ENCODE assay signal across 8 cellular contexts in genomic region chr1:177170756-177171535, GRCh38. TPM values are rescaled to one million over a fixed set of nuclear protein-coding genes. Genes with fewer than 3 reads are reported as not detected.
DNase-seq lines count a peak whose midpoint lies in the region; ATAC-seq and TF ChIP-seq lines count a peak whose summit lies in the region.

BRINP2 (plus strand) TSS chr1:177170958; CDS start chr1:177229877, 58,919 bp downstream.

- H3K4me1 ChIP-seq in BLaER1 treated with 17β-estradiol and CSF1 and Interleukin-3, amounts not matched to agents 10 nM and 100 nM = peaks cover 0 to 43% (median 5%) of the 10 kb centered on the region in 10 experiments; a peak in 11 of 20 replicates
- 0 out of 2 replicates have a peak, but pooled peaks cover 3% of the 10 kb centered on the region for H3K4me1 ChIP-seq in GM23248 (ENCODE audit: insufficient read depth)
- H3K4me1 ChIP-seq in lung (ENCODE audit: control insufficient read depth in 2 of 2, insufficient read depth in 2 of 2, low read length in 2 of 2) = peaks cover 0 to 5% of the 10 kb centered on the region in 2 donors
- no peaks in the 10 kb centered on the region for H3K4me1 ChIP-seq in CD8-positive, alpha-beta memory T cell (ENCODE audit: insufficient read depth, low read length)

- H3K9me3 ChIP-seq in BLaER1 treated with 17β-estradiol and CSF1 and Interleukin-3, amounts not matched to agents 10 nM and 100 nM (replicated peaks in 1 of 11) = peaks cover 0 to 8% (median 0%) of the 10 kb centered on the region in 11 experiments; a peak in 1 of 22 replicates
- no peaks in the 10 kb centered on the region for H3K9me3 ChIP-seq in GM23248 (ENCODE audit: low read depth)
- peaks cover 0 to 3% of the 10 kb centered on the region in 2 donors for H3K9me3 ChIP-seq in lung (ENCODE audit: control insufficient read depth in 2 of 2, insufficient read depth in 1 of 2, low read length in 1 of 2)
- H3K9me3 ChIP-seq in CD8-positive, alpha-beta memory T cell (ENCODE audit: low read length) = no peaks in the 10 kb centered on the region

- peak; percentile 58 for DNase-seq in GM23248
- DNase-seq in NCI-H2171 (lab: John Stamatoyannopoulos, UW) = peak; percentile 26
- peak; percentile 53 for DNase-seq in lung (ENCODE audit: low spot score)
- DNase-seq in ureter (ENCODE audit: low spot score) = peak; percentile 45
- DNase-seq in CD8-positive, alpha-beta memory T cell = no peak
- DNase-seq in GM10266 (ENCODE audit: extremely low spot score) = no peak

- peaks cover 0 to 13% of the 10 kb centered on the region in 2 donors for H3K27me3 Mint-ChIP-seq in CD8-positive, alpha-beta memory T cell

- H3K9ac ChIP-seq in BLaER1 treated with 17β-estradiol and CSF1 and Interleukin-3, amounts not matched to agents 10 nM and 100 nM = no peak within 1 kb of the TSS; a peak in 1 of 22 replicates
- H3K9ac ChIP-seq in GM23248 = no peak within 1 kb of the TSS

- H3K4me2 ChIP-seq in BLaER1 treated with 17β-estradiol and CSF1 and Interleukin-3, amounts not matched to agents 10 nM and 100 nM = peak within 1 kb of the TSS; percentile 64 to 81 (median 72)
- H3K4me2 ChIP-seq in GM23248 (ENCODE audit: unreplicated experiment) = peak within 1 kb of the TSS; percentile 62

- H3K27ac Mint-ChIP-seq in CD8-positive, alpha-beta memory T cell = no peak within 1 kb of the TSS

- WGBS in GM23248 (ENCODE audit: low coverage in 1 of 2, low lambda C conversion rate in 2 of 2, missing lambda C conversion rate in 2 of 2), 2 experiments = 3% methylated on average over 48 to 49 of the region's 49 CpGs
- 3 to 4% methylated on average over 43 to 49 of the region's 49 CpGs for WGBS in lung, 2 donors

- H3K79me2 ChIP-seq in GM23248 (ENCODE audit: insufficient read depth) = no peaks in the 10 kb centered on the region

- H3K36me3 Mint-ChIP-seq in CD8-positive, alpha-beta memory T cell = no peaks in the 10 kb centered on the region

- peak within 1 kb of the TSS; percentile 34; the same call in 1 of the 2 replicates for H2AFZ ChIP-seq in GM23248

- H4K20me1 ChIP-seq in BLaER1 treated with 17β-estradiol and CSF1 and Interleukin-3, amounts not matched to agents 10 nM and 100 nM = 0 out of 22 replicates have a peak, but pooled peaks cover 0 to 6% (median 0%) of the 10 kb centered on the region in 11 experiments
- H4K20me1 ChIP-seq in GM23248 (ENCODE audit: insufficient read depth) = no peaks in the 10 kb centered on the region

- peaks cover 45 to 74% (median 58%) of the 10 kb centered on the region in 11 experiments for H3K27me3 ChIP-seq in BLaER1 treated with 17β-estradiol and CSF1 and Interleukin-3, amounts not matched to agents 10 nM and 100 nM
- H3K27me3 ChIP-seq in GM23248 (replicated peaks; ENCODE audit: insufficient read depth) (peaks cover 78% of the 10 kb centered on the region), lung (ENCODE audit: control insufficient read depth, insufficient read depth) (peaks cover 2% of the 10 kb centered on the region)
- no peaks in the 10 kb centered on the region for H3K27me3 ChIP-seq in CD8-positive, alpha-beta memory T cell (ENCODE audit: insufficient read depth, low read length, poor library complexity, severe bottlenecking)

- H3F3A ChIP-seq in GM23248 (ENCODE audit: insufficient read depth) = no peaks in the 10 kb centered on the region

- TF ChIP-seq CTCF in lung (IDR thresholded peaks at IDR 0.05; ENCODE audit: control extremely low read depth, extremely low read depth) (no peak), GM10266 (IDR thresholded peaks at IDR 0.05; ENCODE audit: control insufficient read depth, insufficient read depth, low read depth, missing control alignments) (no peak)

- CTCF ChIA-PET in CD8-positive, alpha-beta memory T cell (lab: Charles Lee) = no interaction called here

- no peaks in the 10 kb centered on the region for H3K36me3 ChIP-seq in BLaER1 treated with 17β-estradiol and CSF1 and Interleukin-3, amounts not matched to agents 10 nM and 100 nM
- H3K36me3 ChIP-seq in GM23248 (ENCODE audit: low read depth) = no peaks in the 10 kb centered on the region
- H3K36me3 ChIP-seq in lung (ENCODE audit: control insufficient read depth in 2 of 2, insufficient read depth in 2 of 2, low read length in 2 of 2) = no peaks in the 10 kb centered on the region
- no peaks in the 10 kb centered on the region for H3K36me3 ChIP-seq in CD8-positive, alpha-beta memory T cell (ENCODE audit: insufficient read depth, low read length)

- H3K4me3 ChIP-seq in BLaER1 treated with 17β-estradiol and CSF1 and Interleukin-3, amounts not matched to agents 10 nM and 100 nM = peak within 1 kb of the TSS; percentile 40 to 59 (median 49)
- H3K4me3 ChIP-seq in GM23248 = peak within 1 kb of the TSS; percentile 59
- H3K4me3 ChIP-seq in lung = no peak within 1 kb of the TSS
- H3K4me3 ChIP-seq in CD8-positive, alpha-beta memory T cell (ENCODE audit: low read length) = no peak within 1 kb of the TSS

- H3K9me3 Mint-ChIP-seq in CD8-positive, alpha-beta memory T cell = peaks cover 0 to 9% (median 2%) of the 10 kb centered on the region in 5 donors

- ATAC-seq in lung (ENCODE audit: insufficient read depth, low FRiP score) = peak; percentile 80

- H3K4me3 Mint-ChIP-seq in CD8-positive, alpha-beta memory T cell = no peak within 1 kb of the TSS

- POLR2A ChIA-PET in CD8-positive, alpha-beta memory T cell (lab: Charles Lee) = no interaction called here

- no peak within 1 kb of the TSS for H3K27ac ChIP-seq in BLaER1 treated with 17β-estradiol and CSF1 and Interleukin-3, amounts not matched to agents 10 nM and 100 nM
- H3K27ac ChIP-seq in GM23248 (no peak within 1 kb of the TSS), cingulate gyrus (ENCODE audit: low read depth, low read length) (peak within 1 kb of the TSS; percentile 67), lung (ENCODE audit: low read depth in 1 of 2, low read length in 1 of 2) (no peak within 1 kb of the TSS)
- H3K27ac ChIP-seq in CD8-positive, alpha-beta memory T cell (ENCODE audit: low read depth, low read length) = no peak within 1 kb of the TSS

- no peaks in the 10 kb centered on the region for H3K4me1 Mint-ChIP-seq in CD8-positive, alpha-beta memory T cell

- in situ Hi-C loops in GM23248 (cut with MboI) = no loop called here

- no peaks in the 10 kb centered on the region for H3K9me2 ChIP-seq in GM23248 (ENCODE audit: insufficient read depth)

RNA-seq across cellular contexts. Expression of gene BRINP2, which starts in this region (rescaled TPM):
- total RNA-seq in GM23248 (2014; rRNA removed; shearing (Covaris generic)) = not detected in 2 replicates
- 0.06 TPM in 1 of 2 replicates, not detected in the other for polyA plus RNA-seq in GM23248 (2016; fragmentation: Nextera tagmentation; extraction: Ambion mirVana)
- under 1 TPM; 0.06 to 0.15 TPM for total RNA-seq in lung
- polyA plus RNA-seq in lung = under 1 TPM; 0.04 to 0.05 TPM
- total RNA-seq in ureter = not detected
- not detected for total RNA-seq in CD8-positive, alpha-beta memory T cell
- polyA plus RNA-seq in CD8-positive, alpha-beta memory T cell = not detected

Comparison
In these comparisons a context has a peak if more than half of its experiments do, and no peak if none do; other contexts are left out.
1. Peak in DNase-seq, H3K4me3 ChIP-seq and H3K4me2 ChIP-seq in GM23248; RNA of the gene not detected or under 1 TPM.
2. Peak in DNase-seq and ATAC-seq in lung; RNA of the gene not detected or under 1 TPM.
3. Peak in DNase-seq in ureter; RNA of the gene not detected or under 1 TPM.
4. H3K4me3 ChIP-seq: peak in BLaER1 treated with 17β-estradiol and CSF1 and Interleukin-3, amounts not matched to agents 10 nM and 100 nM (10 of 10); none in lung (single experiment) and CD8-positive, alpha-beta memory T cell (single experiment).